8 cellular contexts compared by ENCODE assay signal in the genomic region with DNA sequence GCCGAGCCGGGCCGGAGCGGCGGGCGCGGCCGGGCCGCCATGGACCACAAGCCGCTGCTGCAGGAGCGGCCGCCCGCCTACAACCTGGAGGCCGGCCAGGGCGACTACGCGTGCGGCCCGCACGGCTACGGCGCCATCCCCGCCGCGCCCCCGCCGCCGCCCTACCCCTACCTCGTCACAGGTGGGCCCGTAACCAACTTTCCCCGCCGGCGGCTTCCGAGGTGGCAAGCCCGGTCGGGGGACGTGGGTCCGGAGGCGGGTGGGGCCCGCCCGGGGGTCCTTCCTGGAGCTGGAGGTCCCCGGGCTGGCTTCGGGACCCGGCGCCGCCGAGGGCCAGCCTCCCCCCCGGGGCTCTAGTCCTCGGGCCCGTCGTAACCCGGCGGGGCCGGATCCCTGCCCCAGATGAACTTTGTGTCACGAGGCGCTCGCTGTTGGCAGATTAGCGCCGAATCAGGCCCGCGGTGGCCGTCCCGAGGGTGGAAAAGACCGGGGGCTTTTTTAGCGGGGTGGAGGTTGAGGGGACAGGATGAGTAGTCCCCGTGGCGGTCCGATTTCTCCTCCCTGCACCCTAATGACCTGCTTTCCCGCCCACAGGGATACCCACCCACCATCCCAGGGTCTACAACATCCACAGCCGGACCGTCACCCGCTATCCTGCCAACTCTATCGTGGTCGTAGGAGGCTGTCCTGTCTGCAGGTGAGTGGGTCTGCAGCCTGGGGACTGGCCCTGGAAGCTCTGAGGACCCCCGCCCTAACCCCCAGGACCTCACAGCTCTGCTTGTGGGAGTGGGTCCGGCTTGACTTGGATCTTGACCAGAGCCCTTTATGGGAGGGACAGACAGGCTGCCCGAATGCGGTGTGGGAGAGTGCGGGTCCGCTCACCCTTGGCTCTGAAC. TPM values are rescaled to one million over a fixed set of nuclear protein-coding genes. Genes with fewer than 3 reads are reported as not detected.
DNase-seq lines count a peak whose midpoint lies in the region; ATAC-seq and TF ChIP-seq lines count a peak whose summit lies in the region.

No MANE protein-coding gene starts in this region.

- peaks cover 36% of the 10 kb centered on the region for H3K4me1 Mint-ChIP-seq in WTC11
- peaks cover 22% of the 10 kb centered on the region for H3K4me1 Mint-ChIP-seq in neural progenitor cell

- H3K36me3 Mint-ChIP-seq in WTC11 = peaks cover 5% of the 10 kb centered on the region; the same call in 1 of the 2 replicates
- H3K36me3 Mint-ChIP-seq in neural progenitor cell = peaks cover 5% of the 10 kb centered on the region

- peak overlapping the region; percentile 97 for H3K4me2 ChIP-seq in neural progenitor cell

- H3K79me2 ChIP-seq in neural progenitor cell (ENCODE audit: low read depth) = peaks cover 41% of the 10 kb centered on the region

- H3K27ac ChIP-seq in AG04450 (ENCODE audit: low read depth, low read length) = peak overlapping the region; percentile 21
- no peak overlapping the region for H3K27ac ChIP-seq in neural progenitor cell

- DNase-seq in AG04450 (ENCODE audit: low read depth, low spot score) (no peak), WTC11 (ENCODE audit: low spot score) (no peak), erythroblast (lab: John Stamatoyannopoulos, UW) (peak; percentile 60 to 73), neural progenitor cell (ENCODE audit: low spot score) (peak; percentile 52), NK-92 (lab: John Stamatoyannopoulos, UW; ENCODE audit: unreplicated experiment) (no peak), NCI-H1436 treated with DMSO at 0.1 percent for 48 hours (lab: John Stamatoyannopoulos, UW) (no peak)

- peaks cover 8% of the 10 kb centered on the region for H3K4me1 ChIP-seq in neural progenitor cell

- H3K27me3 Mint-ChIP-seq in WTC11 (ENCODE audit: low read depth) = no peaks in the 10 kb centered on the region; the same call in 1 of the 2 replicates
- peaks cover 6% of the 10 kb centered on the region for H3K27me3 Mint-ChIP-seq in neural progenitor cell (ENCODE audit: insufficient read depth, low read depth)

- POLR2A ChIA-PET in AG04450 (lab: Yijun Ruan, JAX) = no interaction called here
- POLR2A ChIA-PET in WTC11 (lab: Charles Lee) = no interaction called here

- H3K36me3 ChIP-seq in neural progenitor cell = no peaks in the 10 kb centered on the region

- in situ Hi-C loops in GM18951 (cut with MboI; ENCODE audit: low sequenced_read_pairs, unreplicated experiment) = no loop called here

- H3K27ac Mint-ChIP-seq in WTC11 (peak overlapping the region; percentile 82), neural progenitor cell (peak overlapping the region; percentile 48)

- H3K9me3 Mint-ChIP-seq in WTC11 (no peaks in the 10 kb centered on the region), neural progenitor cell (no peaks in the 10 kb centered on the region)

- no peaks in the 10 kb centered on the region; the same call in 1 of the 2 replicates for H3K9me3 ChIP-seq in AG04450 (ENCODE audit: control insufficient read depth, insufficient read depth, low read length)
- no peaks in the 10 kb centered on the region for H3K9me3 ChIP-seq in neural progenitor cell (ENCODE audit: low read depth)

- H3K27me3 ChIP-seq in AG04450 (ENCODE audit: control insufficient read depth, insufficient read depth, low read length) = no peaks in the 10 kb centered on the region
- no peaks in the 10 kb centered on the region for H3K27me3 ChIP-seq in neural progenitor cell

- H3K4me3 Mint-ChIP-seq in WTC11 (peak overlapping the region; percentile 90), neural progenitor cell (peak overlapping the region; percentile 92)

- TF ChIP-seq CTCF in AG04450 (IDR thresholded peaks at IDR 0.05; ENCODE audit: low read depth, low read length) (no peak), WTC11 (IDR thresholded peaks at IDR 0.05) (no peak), neural progenitor cell (IDR thresholded peaks at IDR 0.05) (no peak)

- TF ChIP-seq POLR2A in GM18951 (IDR thresholded peaks at IDR 0.05; ENCODE audit: extremely low read depth, insufficient read depth, insufficient read length) (peak; percentile 50), erythroblast (IDR thresholded peaks at IDR 0.05; ENCODE audit: low read length) (no peak)

- H4K20me1 ChIP-seq in neural progenitor cell (ENCODE audit: low read depth) = peaks cover 50% of the 10 kb centered on the region

- H3F3A ChIP-seq in neural progenitor cell (ENCODE audit: low read depth) = peaks cover 12% of the 10 kb centered on the region

- peak overlapping the region; percentile 93 for H3K9ac ChIP-seq in neural progenitor cell

- H3K4me3 ChIP-seq in AG04450 (ENCODE audit: low read depth, low read length) (peak overlapping the region; percentile 90), neural progenitor cell (peak overlapping the region; percentile 99)

- CTCF ChIA-PET in AG04450 (lab: Charles Lee) (interaction anchor here (0.6 kb wide), 1 partner anchor 667 kb away, joined by 4 read pairs; no protein-coding TSS in a partner anchor), WTC11 (lab: Charles Lee) (interaction anchor here (0.6 kb wide), 1 partner anchor 119 kb away, joined by 4 read pairs; the partner anchor contains the start of gene BAIAP2L1)

- no peak overlapping the region for H2AFZ ChIP-seq in neural progenitor cell (replicated peaks)

- peak; percentile 26 for ATAC-seq in HG03103 (IDR thresholded peaks at IDR 0.05; ENCODE audit: low read depth, unreplicated experiment)
- peak; percentile 1; the same call in 1 of the 2 replicates for ATAC-seq in WTC11

TF ChIP-seq in WTC11, 78 proteins besides CTCF, POLR2A, EP300 and RAD21:
- no peak for TF ChIP-seq NR3C1 (CRISPR knock-in tag; conservative IDR thresholded peaks at IDR 0.05; ENCODE audit: low read depth)
- TF ChIP-seq GABPB1 (CRISPR knock-in tag; IDR thresholded peaks at IDR 0.05) = no peak
- TF ChIP-seq, protein P1, sequence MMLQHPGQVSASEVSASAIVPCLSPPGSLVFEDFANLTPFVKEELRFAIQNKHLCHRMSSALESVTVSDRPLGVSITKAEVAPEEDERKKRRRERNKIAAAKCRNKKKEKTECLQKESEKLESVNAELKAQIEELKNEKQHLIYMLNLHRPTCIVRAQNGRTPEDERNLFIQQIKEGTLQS (CRISPR knock-in tag; conservative IDR thresholded peaks at IDR 0.05) = no peak
- no peak for TF ChIP-seq JUN (CRISPR knock-in tag; IDR thresholded peaks at IDR 0.05)
- no peak for TF ChIP-seq CREM (CRISPR knock-in tag; IDR thresholded peaks at IDR 0.05)
- TF ChIP-seq ERG (CRISPR knock-in tag; IDR thresholded peaks at IDR 0.05) = no peak
- no peak for TF ChIP-seq EMX1 (CRISPR knock-in tag; IDR thresholded peaks at IDR 0.05)

RNA-seq across cellular contexts. Expression of gene BRI3, which starts 0.5 kb away (rescaled TPM):
- polyA plus RNA-seq in AG04450 (2011; rRNA removed) = 91.9 and 104 TPM in 2 replicates
- 47.8 and 68.2 TPM in 2 replicates for polyA minus RNA-seq in AG04450 (2011; rRNA and poly(A)+ RNA removed)
- 108 to 112 TPM (median 110 TPM) in 3 replicates for total RNA-seq in WTC11 (2021)
- 22.2 and 26.4 TPM in 2 replicates for total RNA-seq in neural progenitor cell (ENCODE audit: low replicate concordance)

RNA-seq across cellular contexts. Expression of gene TECPR1, which starts 30.0 kb away (rescaled TPM):
- 3.5 and 5.0 TPM in 2 replicates for polyA plus RNA-seq in AG04450 (2011; rRNA removed)
- polyA minus RNA-seq in AG04450 (2011; rRNA and poly(A)+ RNA removed) = 5.7 and 7.5 TPM in 2 replicates
- 17.6 to 21.5 TPM (median 18.4 TPM) in 3 replicates for total RNA-seq in WTC11 (2021)
- 10.8 and 27.8 TPM in 2 replicates for total RNA-seq in neural progenitor cell (ENCODE audit: low replicate concordance)

Comparison
In these comparisons a context has a peak if more than half of its experiments do, and no peak if none do; other contexts are left out.
1. DNase-seq: peak in erythroblast (2 of 2) and neural progenitor cell (single experiment); none in AG04450 (single experiment), WTC11 (single experiment), NK-92 (single experiment) and NCI-H1436 treated with DMSO at 0.1 percent for 48 hours (single experiment).